21 cellular contexts compared by ENCODE assay signal in the genomic region with DNA sequence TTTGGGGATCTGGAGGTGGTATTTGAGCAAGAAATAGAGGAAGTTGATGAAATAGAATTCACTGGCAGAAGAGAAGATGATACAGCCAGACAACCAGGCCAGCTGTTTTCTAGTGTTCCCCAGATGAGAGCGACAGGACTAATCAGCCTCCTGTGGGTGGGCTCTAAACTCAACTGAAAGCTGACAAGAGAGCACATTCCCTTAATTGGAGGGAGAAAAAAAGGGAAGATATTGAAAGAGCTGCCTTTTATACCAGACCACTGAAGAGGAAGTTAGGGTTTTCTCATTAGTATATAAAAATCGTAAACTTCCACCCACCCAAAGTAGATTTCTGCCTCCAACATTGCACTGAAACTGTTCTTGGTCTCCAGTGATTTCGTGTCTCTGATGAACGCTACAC. TPM values are rescaled to one million over a fixed set of nuclear protein-coding genes. Genes with fewer than 3 reads are reported as not detected.
A peak's percentile ranks its signal among the peaks of the same experiment; 100 is the strongest.
DNase-seq lines count a peak whose midpoint lies in the region; ATAC-seq and TF ChIP-seq lines count a peak whose summit lies in the region.
"Had no signal": no experiment of that assay in that cellular context is flagged by ENCODE, and none has a peak within 500 bp of the region (broad histone marks: within the 10 kb centered on the region; RNA-seq: fewer than 3 reads in every experiment).

No MANE protein-coding gene starts in this region.

- ATAC-seq in activated B cell treated with CpG ODN at 0.5 μM for 24 hours (ENCODE audit: low read depth) (peak; percentile 25), GM18517 (IDR thresholded peaks at IDR 0.05; ENCODE audit: unreplicated experiment) (no peak)
- peak; percentile 83 for ATAC-seq in stimulated activated memory B cell treated with anti-CD40 and anti-IgM and Interleukin-4, amounts not matched to agents 10 μg/mL and 1 μg/mL and 100 μg/mL, for 72 hours
- ATAC-seq: mucosa of descending colon, Panc1 had no signal

- H3K27me3 Mint-ChIP-seq in activated B cell treated with CpG ODN at 0.5 μM for 24 hours: no peaks in the 10 kb centered on the region
- H3K27me3 Mint-ChIP-seq in stimulated activated memory B cell treated with anti-CD40 and anti-IgM and Interleukin-4, amounts not matched to agents 10 μg/mL and 1 μg/mL and 100 μg/mL, for 72 hours: no peaks in the 10 kb centered on the region

- intact Hi-C loops in activated B cell treated with CpG ODN at 0.5 μM for 24 hours (cut with micrococcal nuclease): no loop called here

- CTCF ChIA-PET in activated B cell treated with CpG ODN at 0.5 μM for 24 hours (lab: Charles Lee): no interaction called here

- in situ Hi-C loops in GM13976 (cut with MboI; ENCODE audit: low sequenced_read_pairs, unreplicated experiment): no loop called here

- no peaks in the 10 kb centered on the region for H3K9me3 Mint-ChIP-seq in activated B cell treated with CpG ODN at 0.5 μM for 24 hours
- no peaks in the 10 kb centered on the region for H3K9me3 Mint-ChIP-seq in stimulated activated memory B cell treated with anti-CD40 and anti-IgM and Interleukin-4, amounts not matched to agents 10 μg/mL and 1 μg/mL and 100 μg/mL, for 72 hours
- H3K9me3 Mint-ChIP-seq: endodermal cell had no signal

- peak overlapping the region; percentile 54 for H3K4me3 Mint-ChIP-seq in activated B cell treated with CpG ODN at 0.5 μM for 24 hours
- peak overlapping the region; percentile 41 for H3K4me3 Mint-ChIP-seq in stimulated activated memory B cell treated with anti-CD40 and anti-IgM and Interleukin-4, amounts not matched to agents 10 μg/mL and 1 μg/mL and 100 μg/mL, for 72 hours
- H3K4me3 Mint-ChIP-seq: endodermal cell had no signal

- peak overlapping the region; percentile 75 for H3K27ac Mint-ChIP-seq in activated B cell treated with CpG ODN at 0.5 μM for 24 hours
- peak overlapping the region; percentile 80 for H3K27ac Mint-ChIP-seq in stimulated activated memory B cell treated with anti-CD40 and anti-IgM and Interleukin-4, amounts not matched to agents 10 μg/mL and 1 μg/mL and 100 μg/mL, for 72 hours
- H3K27ac Mint-ChIP-seq: endodermal cell had no signal

- peaks cover 17% of the 10 kb centered on the region for H3K36me3 Mint-ChIP-seq in activated B cell treated with CpG ODN at 0.5 μM for 24 hours (ENCODE audit: low read depth)
- peaks cover 25% of the 10 kb centered on the region for H3K36me3 Mint-ChIP-seq in stimulated activated memory B cell treated with anti-CD40 and anti-IgM and Interleukin-4, amounts not matched to agents 10 μg/mL and 1 μg/mL and 100 μg/mL, for 72 hours

- H3K4me1 Mint-ChIP-seq in activated B cell treated with CpG ODN at 0.5 μM for 24 hours: peaks cover 18% of the 10 kb centered on the region
- H3K4me1 Mint-ChIP-seq in stimulated activated memory B cell treated with anti-CD40 and anti-IgM and Interleukin-4, amounts not matched to agents 10 μg/mL and 1 μg/mL and 100 μg/mL, for 72 hours: peaks cover 20% of the 10 kb centered on the region
- H3K4me1 Mint-ChIP-seq: endodermal cell had no signal

- DNase-seq in GM13976 (ENCODE audit: low spot score): peak; percentile 66
- peak; percentile 89 for DNase-seq in NOMO-1 treated with dmso at 0.1 percent for 144 hours (lab: John Stamatoyannopoulos, UW; ENCODE audit: unreplicated experiment)
- no peak for DNase-seq in activated B cell treated with CpG ODN at 0.5 μM for 24 hours
- no peak for DNase-seq in NCI-H1694 (lab: John Stamatoyannopoulos, UW)
- no peak for DNase-seq in NCI-H2081 treated with DMSO at 0.1 percent for 48 hours (lab: John Stamatoyannopoulos, UW)
- DNase-seq: activated CD4-positive, CD25-positive, alpha-beta regulatory T cell; activated effector memory CD4-positive, alpha-beta T cell treated with anti-CD3 and anti-CD28 coated beads, Interleukin-2, amount 50 U/mL, for 16 hours; anterior cingulate cortex; mucosa of descending colon; NCI-H187; NCI-H446 treated with DMSO at 0.1 percent for 48 hours; pancreas; stimulated activated CD4-positive, alpha-beta T cell treated with anti-CD3 and anti-CD28 coated beads, Interleukin-4, amount 100 ng/mL, for 1 hour; stimulated activated CD8-positive, alpha-beta memory T cell treated with anti-CD3 and anti-CD28 coated beads, Interleukin-4, amount 100 ng/mL, for 48 hours; SW 1271 had no signal

- TF ChIP-seq CTCF in GM13976 (IDR thresholded peaks at IDR 0.05; ENCODE audit: borderline replicate concordance, control extremely low read depth, extremely low read depth, insufficient read depth, missing control alignments) (no peak), activated B cell treated with CpG ODN at 0.5 μM for 24 hours (IDR thresholded peaks at IDR 0.05) (no peak)

- POLR2A ChIA-PET in activated B cell treated with CpG ODN at 0.5 μM for 24 hours (lab: Charles Lee): interaction anchor here (1.5 kb wide), 1 partner anchor 27 kb away, joined by 7 read pairs; a partner anchor contains a TSS

RNA-seq across cellular contexts. Expression of a gene that starts 6.5 kb away (rescaled TPM):
- not detected in 2 replicates for total RNA-seq in activated B cell treated with CpG ODN at 0.5 μM for 24 hours
- total RNA-seq: activated CD8-positive, alpha-beta memory T cell treated with anti-CD3 and anti-CD28 coated beads for 36 hours; cerebellum; endodermal cell; mucosa of descending colon had no signal

RNA-seq across cellular contexts. Expression of a gene that starts 26.6 kb away (rescaled TPM):
- total RNA-seq in activated B cell treated with CpG ODN at 0.5 μM for 24 hours: 5.1 and 5.2 TPM in 2 replicates

RNA-seq across cellular contexts. Expression of a gene that starts 57.1 kb away (rescaled TPM):
- total RNA-seq in activated B cell treated with CpG ODN at 0.5 μM for 24 hours: 54.6 and 58.8 TPM in 2 replicates

Comparison
In these comparisons a context has a peak if more than half of its experiments do, and no peak if none do; other contexts are left out.
1. DNase-seq: peak in GM13976 (single experiment) and NOMO-1 treated with dmso at 0.1 percent for 144 hours (single experiment); none in activated B cell treated with CpG ODN at 0.5 μM for 24 hours (single experiment), NCI-H1694 (single experiment) and NCI-H2081 treated with DMSO at 0.1 percent for 48 hours (single experiment).